In genomic region chr9:68648164-68648563, GRCh38 we compare ENCODE assay signal across 18 cellular contexts. TPM values are rescaled to one million over a fixed set of nuclear protein-coding genes. Genes with fewer than 3 reads are reported as not detected.
DNase-seq lines count a peak whose midpoint lies in the region; ATAC-seq and TF ChIP-seq lines count a peak whose summit lies in the region.
"Had no signal": no experiment of that assay in that cellular context is flagged by ENCODE, and none has a peak within 500 bp of the region (broad histone marks: within the 10 kb centered on the region; RNA-seq: fewer than 3 reads in every experiment).

No MANE protein-coding gene starts in this region.

- H3K4me3 ChIP-seq in KMS-11 (IDR thresholded peaks at IDR 0.05; ENCODE audit: insufficient read depth, low read depth, low read length) (no peak overlapping the region), stomach (no peak overlapping the region)
- H3K4me3 ChIP-seq: GM23338 had no signal

- no peak for ATAC-seq in activated B cell treated with CpG ODN at 0.5 μM for 24 hours (ENCODE audit: low read depth)
- ATAC-seq in left colon = peak; percentile 54
- no peak for ATAC-seq in stimulated activated memory B cell treated with anti-CD40 and anti-IgM and Interleukin-4, amounts not matched to agents 10 μg/mL and 1 μg/mL and 100 μg/mL, for 72 hours
- no peak for ATAC-seq in stimulated activated naive CD8-positive, alpha-beta T cell treated with anti-CD3 and anti-CD28 coated beads, Interleukin-15, Interleukin-2, amounts not matched to agents 100 U/mL and 50 U/mL, for 24 hours
- ATAC-seq: GM23338, HCT116, HepG2 had no signal

- H3K9ac ChIP-seq in KMS-11 = no peak overlapping the region

- TF ChIP-seq EP300 in stomach (IDR thresholded peaks at IDR 0.05) = no peak

- H3K4me2 ChIP-seq in KMS-11 = peak overlapping the region; percentile 49; the same call in 1 of the 2 replicates
- H3K4me2 ChIP-seq: GM23338 had no signal

- no peaks in the 10 kb centered on the region for H3K9me3 ChIP-seq in stomach
- H3K9me3 ChIP-seq: Caco-2 had no signal

- 82 to 90% (median 85%) methylated on average over 3 of the region's 3 CpGs for whole genome bisulfite sequencing in stomach, 5 donors

- H3K36me3 Mint-ChIP-seq in activated B cell treated with CpG ODN at 0.5 μM for 24 hours (ENCODE audit: low read depth) = no peaks in the 10 kb centered on the region
- peaks cover 5% of the 10 kb centered on the region for H3K36me3 Mint-ChIP-seq in stimulated activated memory B cell treated with anti-CD40 and anti-IgM and Interleukin-4, amounts not matched to agents 10 μg/mL and 1 μg/mL and 100 μg/mL, for 72 hours

- POLR2A ChIA-PET in activated B cell treated with CpG ODN at 0.5 μM for 24 hours (lab: Charles Lee) = interaction anchor here (1.5 kb wide), 1 partner anchor 8 kb away, joined by 6 read pairs; no protein-coding TSS in a partner anchor

- H3K36me3 ChIP-seq in KMS-11 (ENCODE audit: insufficient read depth) (no peaks in the 10 kb centered on the region), stomach (no peaks in the 10 kb centered on the region)

- TF ChIP-seq POLR2A in stomach (IDR thresholded peaks at IDR 0.05) = no peak

- peaks cover 91% of the 10 kb centered on the region for H3K4me1 Mint-ChIP-seq in activated B cell treated with CpG ODN at 0.5 μM for 24 hours
- peaks cover 68% of the 10 kb centered on the region for H3K4me1 Mint-ChIP-seq in stimulated activated memory B cell treated with anti-CD40 and anti-IgM and Interleukin-4, amounts not matched to agents 10 μg/mL and 1 μg/mL and 100 μg/mL, for 72 hours

- DNase-seq in activated B cell treated with CpG ODN at 0.5 μM for 24 hours (no peak), left colon (no peak), globus pallidus (ENCODE audit: low spot score) (no peak), stomach (no peak), HUDEP-2 (lab: John Stamatoyannopoulos, UW; ENCODE audit: unreplicated experiment in 76 of 76) (no peak)
- DNase-seq in stimulated activated naive CD8-positive, alpha-beta T cell treated with anti-CD3 and anti-CD28 coated beads, Interleukin-15, Interleukin-2, amounts not matched to agents 100 U/mL and 50 U/mL, for 24 hours = no peak
- DNase-seq: ACHN; Caco-2; CD4-positive, alpha-beta T cell; GDM1; HFFc6 had no signal

- H4K20me1 ChIP-seq in KMS-11 (ENCODE audit: insufficient read depth) = no peaks in the 10 kb centered on the region

- no peaks in the 10 kb centered on the region for H3K79me2 ChIP-seq in KMS-11 (ENCODE audit: insufficient read depth, low read depth)

- H3K27ac Mint-ChIP-seq in activated B cell treated with CpG ODN at 0.5 μM for 24 hours = peak overlapping the region; percentile 30
- peak overlapping the region; percentile 90 for H3K27ac Mint-ChIP-seq in stimulated activated memory B cell treated with anti-CD40 and anti-IgM and Interleukin-4, amounts not matched to agents 10 μg/mL and 1 μg/mL and 100 μg/mL, for 72 hours
- H3K27ac Mint-ChIP-seq: CD4-positive, alpha-beta T cell; GM23338; HFFc6 had no signal

- no peaks in the 10 kb centered on the region for H3K27me3 ChIP-seq in KMS-11 (ENCODE audit: insufficient read depth, low read depth)
- no peaks in the 10 kb centered on the region for H3K27me3 ChIP-seq in stomach

- no peak overlapping the region for H3K4me3 Mint-ChIP-seq in activated B cell treated with CpG ODN at 0.5 μM for 24 hours
- H3K4me3 Mint-ChIP-seq in stimulated activated memory B cell treated with anti-CD40 and anti-IgM and Interleukin-4, amounts not matched to agents 10 μg/mL and 1 μg/mL and 100 μg/mL, for 72 hours = no peak overlapping the region
- H3K4me3 Mint-ChIP-seq: CD4-positive, alpha-beta T cell; GM23338; HFFc6 had no signal

- H2AFZ ChIP-seq in KMS-11 (ENCODE audit: low read depth) = peak overlapping the region; percentile 57; the same call in 1 of the 2 replicates
- H2AFZ ChIP-seq: GM23338 had no signal

- H3K27me3 Mint-ChIP-seq in activated B cell treated with CpG ODN at 0.5 μM for 24 hours = no peaks in the 10 kb centered on the region
- no peaks in the 10 kb centered on the region for H3K27me3 Mint-ChIP-seq in stimulated activated memory B cell treated with anti-CD40 and anti-IgM and Interleukin-4, amounts not matched to agents 10 μg/mL and 1 μg/mL and 100 μg/mL, for 72 hours

- H3K4me1 ChIP-seq in KMS-11 (ENCODE audit: low read depth, poor library complexity, severe bottlenecking) (peaks cover 50% of the 10 kb centered on the region), stomach (no peaks in the 10 kb centered on the region)
- H3K4me1 ChIP-seq: Caco-2 had no signal

- CTCF ChIA-PET in activated B cell treated with CpG ODN at 0.5 μM for 24 hours (lab: Charles Lee) = interaction anchor here (1.9 kb wide), 1 partner anchor 12 kb away, joined by 5 read pairs; no protein-coding TSS in a partner anchor

- intact Hi-C loops in activated B cell treated with CpG ODN at 0.5 μM for 24 hours (cut with micrococcal nuclease) = loop anchor here (10.0 kb wide), 2 partner anchors 1117 to 1767 kb away; partner anchors contain the start of genes KLF9 and PTAR1
- intact Hi-C loops in left colon (cut with DNase I, micrococcal nuclease) = no loop called here
- intact Hi-C loops in stomach (cut with DNase I; ENCODE audit: low total_unique reads) = no loop called here

- no peak for TF ChIP-seq CTCF in KMS-11 (conservative IDR thresholded peaks at IDR 0.05; ENCODE audit: low read depth, low read length)
- TF ChIP-seq CTCF in activated B cell treated with CpG ODN at 0.5 μM for 24 hours (IDR thresholded peaks at IDR 0.05) = no peak
- no peak for TF ChIP-seq CTCF in stomach (IDR thresholded peaks at IDR 0.05)

- H3K27ac ChIP-seq in KMS-11 (peak overlapping the region; percentile 48; the same call in 1 of the 2 replicates), stomach (no peak overlapping the region)
- H3K27ac ChIP-seq: C4-2B had no signal

- no peaks in the 10 kb centered on the region for H3K9me3 Mint-ChIP-seq in activated B cell treated with CpG ODN at 0.5 μM for 24 hours
- H3K9me3 Mint-ChIP-seq in stimulated activated memory B cell treated with anti-CD40 and anti-IgM and Interleukin-4, amounts not matched to agents 10 μg/mL and 1 μg/mL and 100 μg/mL, for 72 hours = peaks cover 8% of the 10 kb centered on the region
- H3K9me3 Mint-ChIP-seq: CD4-positive, alpha-beta T cell; GM23338; HFFc6 had no signal

RNA-seq across cellular contexts. Expression of gene PIP5K1B, which starts 56.9 kb away (rescaled TPM):
- total RNA-seq in activated B cell treated with CpG ODN at 0.5 μM for 24 hours (17.1 and 22.0 TPM in 2 replicates), left colon (10 to 100 TPM; 83.1 to 91.6 TPM), stomach (10 to 100 TPM in 4 of 5 donors, 1 to 10 TPM in 1; 2.3 to 33.8 (median 20.1) TPM)
- 10 to 100 TPM in 1 of 3 donors, 1 to 10 TPM in 2; 3.2 to 27.2 (median 8.0) TPM for polyA plus RNA-seq in stomach
- total RNA-seq: CD4-positive, alpha-beta T cell; HFFc6 had no signal
- polyA plus RNA-seq: BJ had no signal
